In genomic region chr7:88789480-88790064, GRCh38 we compare ENCODE assay signal across 8 cellular contexts. TPM values are rescaled to one million over a fixed set of nuclear protein-coding genes. Genes with fewer than 3 reads are reported as not detected.
DNase-seq lines count a peak whose midpoint lies in the region; ATAC-seq, FAIRE-seq and TF ChIP-seq lines count a peak whose summit lies in the region.

No MANE protein-coding gene starts in this region.

- ATAC-seq in HG02763 (IDR thresholded peaks at IDR 0.05; ENCODE audit: unreplicated experiment), result no peak

- peak; percentile 3 for DNase-seq in DMS153 (lab: John Stamatoyannopoulos, UW)
- DNase-seq in HFFc6, result peak; percentile 3
- peak; percentile 16 for DNase-seq in SK-N-MC (ENCODE audit: low read depth, low spot score)
- DNase-seq in keratinocyte (ENCODE audit: low read depth, low spot score), result no peak
- DNase-seq in hepatic stellate cell (ENCODE audit: low spot score), result no peak
- DNase-seq in NCI-H2107 (lab: John Stamatoyannopoulos, UW), result no peak
- no peak for DNase-seq in activated gamma-delta T cell treated with Interleukin-2 at 50 U/mL for 16 hours

- no peaks in the 10 kb centered on the region for H3K36me3 Mint-ChIP-seq in HFFc6 (ENCODE audit: low read depth)

- H3K4me1 ChIP-seq in keratinocyte (ENCODE audit: control insufficient read depth, extremely low read depth, insufficient read depth, low read length), result no peaks in the 10 kb centered on the region

- H4K20me1 ChIP-seq in keratinocyte (ENCODE audit: control insufficient read depth, extremely low read depth, insufficient read depth, low read length), result no peaks in the 10 kb centered on the region

- H3K27ac Mint-ChIP-seq in HFFc6, result no peak overlapping the region

- H3K27ac ChIP-seq in SK-N-MC, result no peak overlapping the region
- no peak overlapping the region for H3K27ac ChIP-seq in keratinocyte (ENCODE audit: control insufficient read depth, insufficient read depth, low read length)

- H3K9me1 ChIP-seq in keratinocyte (ENCODE audit: control insufficient read depth, extremely low read depth, insufficient read depth, low read length), result no peaks in the 10 kb centered on the region

- peak; percentile 81 for TF ChIP-seq CTCF in HFFc6 (IDR thresholded peaks at IDR 0.05)
- TF ChIP-seq CTCF in keratinocyte (optimal IDR thresholded peaks at IDR 0.05 in 1 of 3, IDR thresholded peaks at IDR 0.05 in 1 of 3, conservative IDR thresholded peaks at IDR 0.05 in 1 of 3; ENCODE audit: extremely low read depth in 1 of 3, insufficient read depth in 2 of 3, low read length in 3 of 3), result peak in 2 of 3 experiments; percentile 16 to 32

- H3K9me3 ChIP-seq in SK-N-MC (ENCODE audit: low read depth, low read length) (no peaks in the 10 kb centered on the region), keratinocyte (ENCODE audit: control insufficient read depth, low read depth, low read length) (no peaks in the 10 kb centered on the region)

- no peak overlapping the region for H3K4me3 Mint-ChIP-seq in HFFc6

- no peak overlapping the region for H2AFZ ChIP-seq in keratinocyte (ENCODE audit: control insufficient read depth, low read length)

- no peak overlapping the region for H3K4me2 ChIP-seq in keratinocyte (ENCODE audit: control insufficient read depth, extremely low read depth, insufficient read depth, low read depth, low read length)

- no peak for FAIRE-seq in keratinocyte (lab: Jason Lieb, UNC)

- H3K9ac ChIP-seq in SK-N-MC (ENCODE audit: insufficient read length) (no peak overlapping the region), keratinocyte (ENCODE audit: control insufficient read depth, extremely low read depth, insufficient read depth, low read length) (no peak overlapping the region)

- H3K36me3 ChIP-seq in SK-N-MC (ENCODE audit: insufficient read depth, low read length), result no peaks in the 10 kb centered on the region
- no peaks in the 10 kb centered on the region for H3K36me3 ChIP-seq in keratinocyte (ENCODE audit: control insufficient read depth in 2 of 2, extremely low read depth in 1 of 2, insufficient read depth in 2 of 2, low read length in 2 of 2)

- H3K4me1 Mint-ChIP-seq in HFFc6 (ENCODE audit: low read depth), result no peaks in the 10 kb centered on the region

- H3K27me3 ChIP-seq in keratinocyte (ENCODE audit: control insufficient read depth, extremely low read depth, insufficient read depth, low read length), result no peaks in the 10 kb centered on the region

- H3K4me3 ChIP-seq in SK-N-MC (no peak overlapping the region), keratinocyte (ENCODE audit: control insufficient read depth in 2 of 3, extremely low read depth in 1 of 3, insufficient read depth in 2 of 3, low read depth in 1 of 3, low read length in 3 of 3) (no peak overlapping the region)

- dilution Hi-C loops in keratinocyte (cut with MboI; ENCODE audit: extremely low pct_ligation_motif_present, low sequenced_read_pairs), result no loop called here

- H3K9me3 Mint-ChIP-seq in HFFc6, result no peaks in the 10 kb centered on the region

- no peaks in the 10 kb centered on the region for H3K27me3 Mint-ChIP-seq in HFFc6 (ENCODE audit: insufficient read depth)

- no peaks in the 10 kb centered on the region for H3K79me2 ChIP-seq in keratinocyte (ENCODE audit: control insufficient read depth, insufficient read depth, low read length)

RNA-seq across cellular contexts. Expression of gene TEX47, which starts 6.0 kb away (rescaled TPM):
- not detected for total RNA-seq in HFFc6 (2021; fragmentation: NEBNext Ultra II Directional; extraction: Animal tissue kit (Norgen Biotek cat#: 25700))
- polyA plus RNA-seq in keratinocyte, result not detected in 3 replicates
- not detected for polyA plus RNA-seq in keratinocyte (2011; ENCODE audit: low read depth)
- polyA plus RNA-seq in keratinocyte (2011; cell fraction: cytosol; rRNA removed), result not detected in 2 replicates
- not detected in 2 replicates for polyA plus RNA-seq in keratinocyte (2011; cell fraction: nucleus; rRNA removed)
- not detected in 2 replicates for polyA plus RNA-seq in keratinocyte (2012; ENCODE audit: low replicate concordance)
- polyA minus RNA-seq in keratinocyte, result not detected in 3 replicates
- polyA minus RNA-seq in keratinocyte (2011; cell fraction: cytosol; rRNA and poly(A)+ RNA removed), result not detected
- polyA minus RNA-seq in keratinocyte (2011; cell fraction: nucleus; rRNA and poly(A)+ RNA removed), result not detected in 2 replicates

RNA-seq across cellular contexts. Expression of gene ZNF804B, which starts 30.1 kb away (rescaled TPM):
- not detected for total RNA-seq in HFFc6 (2021; fragmentation: NEBNext Ultra II Directional; extraction: Animal tissue kit (Norgen Biotek cat#: 25700))
- not detected in 3 replicates for polyA plus RNA-seq in keratinocyte
- not detected for polyA plus RNA-seq in keratinocyte (2011; ENCODE audit: low read depth)
- not detected in 2 replicates for polyA plus RNA-seq in keratinocyte (2011; cell fraction: cytosol; rRNA removed)
- polyA plus RNA-seq in keratinocyte (2011; cell fraction: nucleus; rRNA removed), result not detected in 2 replicates
- not detected in 2 replicates for polyA plus RNA-seq in keratinocyte (2012; ENCODE audit: low replicate concordance)
- polyA minus RNA-seq in keratinocyte, result not detected in 3 replicates
- not detected for polyA minus RNA-seq in keratinocyte (2011; cell fraction: cytosol; rRNA and poly(A)+ RNA removed)
- polyA minus RNA-seq in keratinocyte (2011; cell fraction: nucleus; rRNA and poly(A)+ RNA removed), result not detected in 2 replicates

Comparison
In these comparisons a context has a peak if more than half of its experiments do, and no peak if none do; other contexts are left out.
1. DNase-seq: peak in DMS153 (single experiment), HFFc6 (single experiment) and SK-N-MC (single experiment); none in keratinocyte (single experiment), hepatic stellate cell (single experiment), NCI-H2107 (single experiment) and activated gamma-delta T cell treated with Interleukin-2 at 50 U/mL for 16 hours (single experiment).